17 cellular contexts compared by ENCODE assay signal in the genomic region with DNA sequence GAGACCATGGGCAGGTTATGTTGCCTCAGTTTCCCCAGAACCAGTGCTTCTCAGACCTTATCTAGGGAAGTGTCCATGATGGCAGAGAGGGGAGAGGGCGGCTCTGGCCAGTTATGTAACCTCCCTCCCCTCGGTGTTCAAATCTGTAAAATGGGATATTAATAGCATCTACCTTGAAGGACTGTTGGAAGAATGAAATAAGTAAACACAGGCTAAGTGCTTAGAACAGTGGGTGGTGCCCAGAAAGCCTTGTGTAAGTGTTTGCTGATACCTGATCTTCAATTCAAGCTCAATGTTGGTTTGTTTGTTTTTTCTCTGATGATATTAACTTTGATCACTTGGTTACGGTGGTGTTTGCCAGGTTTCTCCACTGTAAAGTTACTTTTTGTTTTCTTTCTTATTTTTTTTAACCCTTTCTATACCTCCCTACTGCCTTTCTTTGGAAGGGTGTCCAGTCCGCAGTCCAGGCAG. TPM values are rescaled to one million over a fixed set of nuclear protein-coding genes. Genes with fewer than 3 reads are reported as not detected.
DNase-seq lines count a peak whose midpoint lies in the region; ATAC-seq, FAIRE-seq and TF ChIP-seq lines count a peak whose summit lies in the region.
"Had no signal": no experiment of that assay in that cellular context is flagged by ENCODE, and none has a peak within 500 bp of the region (broad histone marks: within the 10 kb centered on the region; RNA-seq: fewer than 3 reads in every experiment).

No MANE protein-coding gene starts in this region.

- H3K4me1 ChIP-seq in HEK293 (ENCODE audit: control insufficient read depth, insufficient read depth, low read length) (peaks cover 6% of the 10 kb centered on the region), astrocyte (ENCODE audit: insufficient read depth, low read length) (peaks cover 22% of the 10 kb centered on the region)
- H3K4me1 ChIP-seq: parathyroid adenoma, tibial artery had no signal

- H3K4me3 ChIP-seq in HEK293 (ENCODE audit: low read depth, low read length) (no peak overlapping the region), astrocyte (ENCODE audit: insufficient read depth, low read depth, low read length) (no peak overlapping the region)
- H3K4me3 ChIP-seq: tibial artery had no signal

- H3K9me3 ChIP-seq in HEK293 (ENCODE audit: control insufficient read depth, insufficient read depth, low read depth, low read length) (no peaks in the 10 kb centered on the region), astrocyte (ENCODE audit: insufficient read depth, low read depth, low read length) (no peaks in the 10 kb centered on the region)
- H3K9me3 ChIP-seq: tibial artery had no signal

- no peak for FAIRE-seq in astrocyte (lab: Jason Lieb, UNC)

- POLR2A ChIA-PET in HEK293 (lab: Yijun Ruan, JAX) = interaction anchor here (0.6 to 1.1 kb wide), 2 partner anchors 9 to 272 kb away, joined by 3 to 6 read pairs; no protein-coding TSS in a partner anchor

- peaks cover 4% of the 10 kb centered on the region for H3K79me2 ChIP-seq in astrocyte (ENCODE audit: insufficient read depth, low read length)
- H3K79me2 ChIP-seq: parathyroid adenoma had no signal

- DNase-seq in NCI-H2081 treated with DMSO at 0.1 percent for 48 hours (lab: John Stamatoyannopoulos, UW) (peak; percentile 16), astrocyte (ENCODE audit: low read depth) (no peak), nephron progenitor cell (no peak), immature natural killer cell (no peak), AG08395 (ENCODE audit: low spot score) (no peak)
- no peak for DNase-seq in activated CD8-positive, alpha-beta memory T cell treated with anti-CD3 and anti-CD28 coated beads, Interleukin-2, amount 50 U/mL, for 4 hours
- DNase-seq: activated naive CD4-positive, alpha-beta T cell treated with anti-CD3 and anti-CD28 coated beads, Interleukin-2, amount 10 ng/mL, durations not matched to agents 7 days and 5 days; CD8-positive, alpha-beta T cell; cerebellar nuclear complex; NCI-H226; T-helper 9 cell; tibial artery had no signal

- peaks cover 38% of the 10 kb centered on the region for H3K4me1 Mint-ChIP-seq in astrocyte (ENCODE audit: low read depth, unreplicated experiment)
- peaks cover 75% of the 10 kb centered on the region for H3K4me1 Mint-ChIP-seq in nephron progenitor cell
- H3K4me1 Mint-ChIP-seq in immature natural killer cell = peaks cover 55 to 57% of the 10 kb centered on the region in 2 donors
- H3K4me1 Mint-ChIP-seq: activated naive CD4-positive, alpha-beta T cell treated with anti-CD3 and anti-CD28 coated beads, Interleukin-2, amount 10 ng/mL, durations not matched to agents 7 days and 5 days had no signal

- H4K20me1 ChIP-seq in astrocyte (ENCODE audit: insufficient read depth, low read length) = peaks cover 38% of the 10 kb centered on the region

- TF ChIP-seq CTCF in HEK293 (tag by site-specific recombination; IDR thresholded peaks at IDR 0.05) (no peak), astrocyte (IDR thresholded peaks at IDR 0.05; ENCODE audit: insufficient read depth, low read depth, low read length) (no peak), nephron progenitor cell (IDR thresholded peaks at IDR 0.05) (no peak)

- H3K27me3 ChIP-seq in astrocyte (ENCODE audit: insufficient read depth, low read length) = no peaks in the 10 kb centered on the region
- H3K27me3 ChIP-seq: tibial artery had no signal

- H2AFZ ChIP-seq in astrocyte (ENCODE audit: low read depth, low read length) = no peak overlapping the region
- H2AFZ ChIP-seq: parathyroid adenoma had no signal

- no peak overlapping the region for H3K4me2 ChIP-seq in astrocyte (ENCODE audit: low read length)

- no peak overlapping the region for H3K27ac ChIP-seq in HEK293 (ENCODE audit: extremely low read depth, low read depth, low read length)
- no peak overlapping the region for H3K27ac ChIP-seq in astrocyte (ENCODE audit: low read depth, low read length)
- H3K27ac ChIP-seq: parathyroid adenoma, tibial artery had no signal

- ATAC-seq in GM21737 (IDR thresholded peaks at IDR 0.05; ENCODE audit: unreplicated experiment) = no peak
- ATAC-seq: CD8-positive, alpha-beta T cell had no signal

- H3K27ac Mint-ChIP-seq in astrocyte (ENCODE audit: unreplicated experiment) (no peak overlapping the region), nephron progenitor cell (peak overlapping the region; percentile 88), immature natural killer cell (peak overlapping the region in 3 of 6 donors; percentile 11 to 67 (median 60))
- H3K27ac Mint-ChIP-seq: activated naive CD4-positive, alpha-beta T cell treated with anti-CD3 and anti-CD28 coated beads, Interleukin-2, amount 10 ng/mL, durations not matched to agents 7 days and 5 days; CD8-positive, alpha-beta T cell had no signal

- no peak overlapping the region for H3K9ac ChIP-seq in astrocyte (ENCODE audit: low read length)
- H3K9ac ChIP-seq: parathyroid adenoma had no signal

- H3K27me3 Mint-ChIP-seq in astrocyte (ENCODE audit: low read depth, unreplicated experiment) (no peaks in the 10 kb centered on the region), nephron progenitor cell (ENCODE audit: low read depth, poor library complexity) (peaks cover 15% of the 10 kb centered on the region), immature natural killer cell (ENCODE audit: low read depth in 3 of 3) (peaks cover 8 to 24% (median 23%) of the 10 kb centered on the region in 3 donors)

- CTCF ChIA-PET in HEK293 (lab: Yijun Ruan, JAX) = interaction anchor here (6.7 kb wide), 1 partner anchor 39 kb away, joined by 34 read pairs; no protein-coding TSS in a partner anchor

- H3K4me3 Mint-ChIP-seq in astrocyte (ENCODE audit: unreplicated experiment) (peak overlapping the region; percentile 5), nephron progenitor cell (no peak overlapping the region), immature natural killer cell (peak overlapping the region in 2 of 5 donors; percentile 17 to 30)
- H3K4me3 Mint-ChIP-seq: activated naive CD4-positive, alpha-beta T cell treated with anti-CD3 and anti-CD28 coated beads, Interleukin-2, amount 10 ng/mL, durations not matched to agents 7 days and 5 days; CD8-positive, alpha-beta T cell had no signal

- H3K9me3 Mint-ChIP-seq in astrocyte (ENCODE audit: unreplicated experiment) = no peaks in the 10 kb centered on the region
- no peaks in the 10 kb centered on the region for H3K9me3 Mint-ChIP-seq in nephron progenitor cell
- no peaks in the 10 kb centered on the region for H3K9me3 Mint-ChIP-seq in immature natural killer cell
- H3K9me3 Mint-ChIP-seq: activated naive CD4-positive, alpha-beta T cell treated with anti-CD3 and anti-CD28 coated beads, Interleukin-2, amount 10 ng/mL, durations not matched to agents 7 days and 5 days; CD8-positive, alpha-beta T cell had no signal

- H3K36me3 Mint-ChIP-seq in astrocyte (ENCODE audit: low read depth, unreplicated experiment) (peaks cover 19% of the 10 kb centered on the region), nephron progenitor cell (ENCODE audit: low read depth) (peaks cover 20% of the 10 kb centered on the region), immature natural killer cell (peaks cover 0 to 3% (median 0%) of the 10 kb centered on the region in 3 donors)
- H3K36me3 Mint-ChIP-seq: activated naive CD4-positive, alpha-beta T cell treated with anti-CD3 and anti-CD28 coated beads, Interleukin-2, amount 10 ng/mL, durations not matched to agents 7 days and 5 days; CD8-positive, alpha-beta T cell had no signal

- H3K36me3 ChIP-seq in HEK293 (ENCODE audit: control insufficient read depth in 2 of 2, insufficient read depth in 1 of 2, low read length in 2 of 2) (peaks cover 0 to 16% of the 10 kb centered on the region in 2 experiments; a peak in 1 of 3 replicates), astrocyte (ENCODE audit: insufficient read depth, low read length) (peaks cover 11% of the 10 kb centered on the region)

TF ChIP-seq in HEK293, 187 proteins besides CTCF, POLR2A, EP300 and RAD21 (continues in another document):
- TF ChIP-seq ZNF292 (tag by site-specific recombination; IDR thresholded peaks at IDR 0.05; ENCODE audit: borderline replicate concordance, low read depth) = no peak
- TF ChIP-seq ZNF596 (tag by site-specific recombination; IDR thresholded peaks at IDR 0.05) = no peak
- no peak for TF ChIP-seq HOXD13 (CRISPR knock-in tag; IDR thresholded peaks at IDR 0.05; ENCODE audit: borderline replicate concordance)
- no peak for TF ChIP-seq ZNF621 (tag by site-specific recombination; IDR thresholded peaks at IDR 0.05)
- TF ChIP-seq, protein P1, sequence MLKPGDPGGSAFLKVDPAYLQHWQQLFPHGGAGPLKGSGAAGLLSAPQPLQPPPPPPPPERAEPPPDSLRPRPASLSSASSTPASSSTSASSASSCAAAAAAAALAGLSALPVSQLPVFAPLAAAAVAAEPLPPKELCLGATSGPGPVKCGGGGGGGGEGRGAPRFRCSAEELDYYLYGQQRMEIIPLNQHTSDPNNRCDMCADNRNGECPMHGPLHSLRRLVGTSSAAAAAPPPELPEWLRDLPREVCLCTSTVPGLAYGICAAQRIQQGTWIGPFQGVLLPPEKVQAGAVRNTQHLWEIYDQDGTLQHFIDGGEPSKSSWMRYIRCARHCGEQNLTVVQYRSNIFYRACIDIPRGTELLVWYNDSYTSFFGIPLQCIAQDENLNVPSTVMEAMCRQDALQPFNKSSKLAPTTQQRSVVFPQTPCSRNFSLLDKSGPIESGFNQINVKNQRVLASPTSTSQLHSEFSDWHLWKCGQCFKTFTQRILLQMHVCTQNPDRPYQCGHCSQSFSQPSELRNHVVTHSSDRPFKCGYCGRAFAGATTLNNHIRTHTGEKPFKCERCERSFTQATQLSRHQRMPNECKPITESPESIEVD (tag by site-specific recombination; IDR thresholded peaks at IDR 0.05) = peak; percentile 96
- no peak for TF ChIP-seq ZNF791 (tag by site-specific recombination; IDR thresholded peaks at IDR 0.05)
- peak; percentile 61; the same call in 1 of the 2 replicates for TF ChIP-seq ZNF610 (tag by site-specific recombination; IDR thresholded peaks at IDR 0.05; ENCODE audit: borderline replicate concordance)
- no peak for TF ChIP-seq ZNF48 (tag by site-specific recombination; IDR thresholded peaks at IDR 0.05)

RNA-seq across cellular contexts. Expression of a gene that starts 34.9 kb away (rescaled TPM):
- total RNA-seq in astrocyte = 117 and 140 TPM in 2 replicates
- not detected for polyA plus RNA-seq in immature natural killer cell
- total RNA-seq: activated CD8-positive, alpha-beta memory T cell treated with anti-CD3 and anti-CD28 coated beads for 36 hours; CD8-positive, alpha-beta T cell had no signal

RNA-seq across cellular contexts. Expression of a gene that starts 47.5 kb away (rescaled TPM):
- 0.11 and 0.38 TPM in 2 replicates for total RNA-seq in astrocyte
- polyA plus RNA-seq in immature natural killer cell = not detected
- total RNA-seq: CD8-positive, alpha-beta T cell; RPMI7951 had no signal
